ENCODE assay signal across 8 cellular contexts in the genomic region with DNA sequence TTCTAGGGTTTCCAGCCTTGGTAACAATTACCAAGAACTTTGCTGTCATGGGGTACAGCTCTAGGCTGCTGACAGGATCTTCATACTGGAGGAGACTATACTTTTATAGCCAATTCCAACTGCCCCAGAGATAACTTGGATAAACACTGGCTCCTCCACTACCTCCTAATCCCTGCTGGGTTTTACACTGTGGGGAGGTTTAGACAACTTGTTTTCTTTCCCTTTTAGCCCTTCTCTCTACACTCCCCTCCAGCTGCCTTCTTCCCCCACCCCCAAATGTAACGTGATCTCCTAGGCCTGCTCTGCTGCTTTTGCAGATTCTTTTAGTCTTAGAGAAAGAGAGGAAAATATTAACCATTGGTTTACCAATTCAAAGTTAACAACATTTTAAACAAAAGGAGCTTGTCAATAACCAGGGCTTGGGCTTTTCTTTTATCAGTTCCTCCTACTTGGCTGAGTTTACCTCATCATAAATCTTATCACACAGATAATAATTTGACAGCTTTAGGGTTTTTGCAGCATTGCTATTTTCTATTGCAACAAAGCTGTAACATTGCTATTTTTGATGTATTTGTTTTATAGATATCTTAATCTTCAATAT. TPM values are rescaled to one million over a fixed set of nuclear protein-coding genes. Genes with fewer than 3 reads are reported as not detected.
DNase-seq lines count a peak whose midpoint lies in the region; ATAC-seq and TF ChIP-seq lines count a peak whose summit lies in the region.

No MANE protein-coding gene starts in this region.

- no peak for TF ChIP-seq CTCF in A673 (conservative IDR thresholded peaks at IDR 0.05; ENCODE audit: low read depth, low read length)

- H3K18ac ChIP-seq in mesendoderm (ENCODE audit: low read length) = peak overlapping the region; percentile 97

- POLR2A ChIA-PET in A673 (lab: Charles Lee; ENCODE audit: low non-redundant PET) = interaction anchor here (0.6 kb wide), 1 partner anchor 10 kb away, joined by 3 read pairs; no protein-coding TSS in a partner anchor

- H2BK15ac ChIP-seq in mesendoderm (replicated peaks; ENCODE audit: low read depth) = peak overlapping the region; percentile 87

- H3K36me3 ChIP-seq in A673 (ENCODE audit: insufficient read depth, low read length, poor library complexity, severe bottlenecking) (peaks cover 9% of the 10 kb centered on the region), mesendoderm (ENCODE audit: control insufficient read depth, insufficient read depth, low read length) (no peaks in the 10 kb centered on the region)

- ATAC-seq in GM18519 (IDR thresholded peaks at IDR 0.05; ENCODE audit: low FRiP score, unreplicated experiment) = no peak
- no peak for ATAC-seq in GM19455 (IDR thresholded peaks at IDR 0.05; ENCODE audit: unreplicated experiment)

- no peak overlapping the region for H3K9ac ChIP-seq in mesendoderm (ENCODE audit: low read length)

- H3K4me3 ChIP-seq in A673 (ENCODE audit: low read depth, low read length, poor library complexity, severe bottlenecking) = peak overlapping the region; percentile 15
- H3K4me3 ChIP-seq in mesendoderm (ENCODE audit: low read length) = no peak overlapping the region

- no peak overlapping the region for H4K5ac ChIP-seq in mesendoderm (ENCODE audit: low read length)

- H3K4me1 ChIP-seq in A673 (ENCODE audit: insufficient read depth, low read length, poor library complexity, severe bottlenecking) (peaks cover 42% of the 10 kb centered on the region), mesendoderm (ENCODE audit: control insufficient read depth, low read depth, low read length) (peaks cover 12% of the 10 kb centered on the region)

- peaks cover 4% of the 10 kb centered on the region for H3K79me2 ChIP-seq in mesendoderm (ENCODE audit: control insufficient read depth, insufficient read depth, low read length)

- no peak overlapping the region for H4K8ac ChIP-seq in mesendoderm (ENCODE audit: low read depth, low read length)

- peaks cover 3% of the 10 kb centered on the region for H3K79me1 ChIP-seq in mesendoderm (ENCODE audit: low read length)

- H3K4me2 ChIP-seq in mesendoderm (ENCODE audit: low read length) = peak overlapping the region; percentile 9

- H2BK120ac ChIP-seq in mesendoderm (ENCODE audit: low read depth, low read length) = no peak overlapping the region

- intact Hi-C loops in A673 (cut with micrococcal nuclease; ENCODE audit: unreplicated experiment) = no loop called here

- DNase-seq in A673 (ENCODE audit: low spot score) (peak; percentile 87), M059J (ENCODE audit: low read depth) (peak; percentile 72), cerebellar cortex (ENCODE audit: low spot score) (peak; percentile 82), mesendoderm (peak; percentile 95), inferior parietal cortex (ENCODE audit: extremely low spot score) (no peak), middle frontal gyrus (ENCODE audit: extremely low spot score, low spot score) (no peak)

- peaks cover 8% of the 10 kb centered on the region for H3K9me3 ChIP-seq in A673 (ENCODE audit: low read depth, low read length, poor library complexity, severe bottlenecking)

- CTCF ChIA-PET in A673 (lab: Charles Lee) = no interaction called here

- peak overlapping the region; percentile 74 for H3K56ac ChIP-seq in mesendoderm (ENCODE audit: low read length)

- no CpG with 5 or more reads among the region's 1 CpG for WGBS in mesendoderm (ENCODE audit: extremely low coverage, insufficient coverage, low lambda C conversion rate)

- H3K27ac ChIP-seq in A673 (ENCODE audit: low read depth, low read length, poor library complexity, severe bottlenecking) = peak overlapping the region; percentile 88
- peak overlapping the region; percentile 42 for H3K27ac ChIP-seq in mesendoderm (ENCODE audit: low read depth, low read length)

- peak overlapping the region; percentile 38 for H2BK5ac ChIP-seq in mesendoderm (ENCODE audit: low read length)

- H3K23ac ChIP-seq in mesendoderm (ENCODE audit: low read length) = no peak overlapping the region

- H3K27me3 ChIP-seq in A673 (replicated peaks; ENCODE audit: insufficient read depth, low read depth, low read length, poor library complexity) (no peaks in the 10 kb centered on the region), mesendoderm (ENCODE audit: insufficient read depth, low read length, poor library complexity) (no peaks in the 10 kb centered on the region)

- no peak overlapping the region for H3K4ac ChIP-seq in mesendoderm (ENCODE audit: low read depth, low read length)

- no peak overlapping the region for H2AK5ac ChIP-seq in mesendoderm (ENCODE audit: low read length)

- BruUV-seq in A673 (replicated peaks; lab: Mats Ljungman, UMichigan) = no TSS peak

RNA-seq across cellular contexts. Expression of gene ABL1, which starts 9.9 kb away (rescaled TPM):
- total RNA-seq in A673 (2021) = 78.6 and 81.3 TPM in 2 replicates
- total RNA-seq in M059J (2014; rRNA removed; shearing (Covaris generic)) = 14.4 and 33.0 TPM in 2 replicates
- 60.5 TPM for polyA plus RNA-seq in mesendoderm (2013, experiment 1 of 2)
- 59.9 TPM for polyA plus RNA-seq in mesendoderm (2013, experiment 2 of 2)

Comparison
In these comparisons a context has a peak if more than half of its experiments do, and no peak if none do; other contexts are left out.
1. DNase-seq: peak in A673 (single experiment), M059J (single experiment), cerebellar cortex (single experiment) and mesendoderm (single experiment); none in inferior parietal cortex (single experiment) and middle frontal gyrus (single experiment).